12 cellular contexts compared by ENCODE assay signal in genomic region chr3:8506611-8507061, GRCh38. TPM values are rescaled to one million over a fixed set of nuclear protein-coding genes. Genes with fewer than 3 reads are reported as not detected.
DNase-seq lines count a peak whose midpoint lies in the region; ATAC-seq and TF ChIP-seq lines count a peak whose summit lies in the region.
"Had no signal": no experiment of that assay in that cellular context is flagged by ENCODE, and none has a peak within 500 bp of the region (broad histone marks: within the 10 kb centered on the region; RNA-seq: fewer than 3 reads in every experiment).

No MANE protein-coding gene starts in this region.

- H2BK120ac ChIP-seq in IMR-90 (ENCODE audit: low read depth, low read length): peak overlapping the region; percentile 44; the same call in 1 of the 2 replicates

- H3K27ac Mint-ChIP-seq in activated T-helper 2 cell treated with anti-CD3 and anti-CD28 coated beads, Interferon-gamma antibody, Interleukin-2, Interleukin-4, amounts not matched to agents 10 μg/mL and 5 μg/mL and 100 μg/mL, durations not matched to agents 14 hours and 24 hours and 36 hours: no peak overlapping the region
- H3K27ac Mint-ChIP-seq: activated B cell treated with CpG ODN at 0.5 μM for 24 hours had no signal

- BruUV-seq in IMR-90 (replicated peaks; lab: Mats Ljungman, UMichigan): no TSS peak
- BruUV-seq in A673 (replicated peaks; lab: Mats Ljungman, UMichigan): no TSS peak

- H4K8ac ChIP-seq in IMR-90 (ENCODE audit: low read depth in 2 of 2, low read length in 2 of 2): peak overlapping the region in 1 of 2 experiments; percentile 62; a peak in 1 of 4 replicates

- H3K4ac ChIP-seq in IMR-90 (ENCODE audit: low read depth, low read length): peak overlapping the region; percentile 75; the same call in 1 of the 2 replicates

- no peak for TF ChIP-seq EP300 in upper lobe of left lung (IDR thresholded peaks at IDR 0.05)

- in situ Hi-C loops in IMR-90 (cut with MboI; ENCODE audit: low sequenced_read_pairs): no loop called here
- in situ Hi-C loops in brain microvascular endothelial cell (cut with HindIII; ENCODE audit: low pct_ligation_motif_present, low sequenced_read_pairs): no loop called here

- no peak overlapping the region for H2AFZ ChIP-seq in IMR-90 (replicated peaks; ENCODE audit: low read length, poor library complexity)

- no peaks in the 10 kb centered on the region for H3K36me3 Mint-ChIP-seq in activated T-helper 2 cell treated with anti-CD3 and anti-CD28 coated beads, Interferon-gamma antibody, Interleukin-2, Interleukin-4, amounts not matched to agents 10 μg/mL and 5 μg/mL and 100 μg/mL, durations not matched to agents 14 hours and 24 hours and 36 hours (ENCODE audit: low read depth)

- H3K18ac ChIP-seq in IMR-90 (ENCODE audit: low read depth, low read length): peak overlapping the region; percentile 49

- peak overlapping the region; percentile 10 for H2BK5ac ChIP-seq in IMR-90 (ENCODE audit: low read depth, low read length, poor library complexity, severe bottlenecking)

- peaks cover 11 to 37% of the 10 kb centered on the region in 2 experiments for H3K79me1 ChIP-seq in IMR-90 (ENCODE audit: low read depth in 1 of 2, low read length in 2 of 2)

- peak overlapping the region; percentile 47; the same call in 1 of the 2 replicates for H3K14ac ChIP-seq in IMR-90 (replicated peaks; ENCODE audit: low read depth, low read length)

- no peak overlapping the region; the same call in 1 of the 2 replicates for H3K23ac ChIP-seq in IMR-90 (ENCODE audit: low read depth, low read length)

- H3K9me3 Mint-ChIP-seq in activated T-helper 2 cell treated with anti-CD3 and anti-CD28 coated beads, Interferon-gamma antibody, Interleukin-2, Interleukin-4, amounts not matched to agents 10 μg/mL and 5 μg/mL and 100 μg/mL, durations not matched to agents 14 hours and 24 hours and 36 hours: no peaks in the 10 kb centered on the region
- H3K9me3 Mint-ChIP-seq: activated B cell treated with CpG ODN at 0.5 μM for 24 hours had no signal

- H2AK9ac ChIP-seq in IMR-90 (replicated peaks; ENCODE audit: low read depth, low read length, poor library complexity): no peak overlapping the region

- H2AK5ac ChIP-seq in IMR-90 (ENCODE audit: low read depth, low read length): no peak overlapping the region

- H3K27ac ChIP-seq in IMR-90 (ENCODE audit: insufficient read depth, low read length) (no peak overlapping the region), brain microvascular endothelial cell (peak overlapping the region; percentile 37), upper lobe of left lung (peak overlapping the region; percentile 41 to 89 (median 60)), A673 (ENCODE audit: low read depth, low read length, poor library complexity, severe bottlenecking) (no peak overlapping the region), Peyer's patch (no peak overlapping the region)
- H3K27ac ChIP-seq: HL-60 had no signal

- TF ChIP-seq CTCF in IMR-90 (conservative IDR thresholded peaks at IDR 0.05; ENCODE audit: low read depth, low read length) (no peak), brain microvascular endothelial cell (IDR thresholded peaks at IDR 0.05; ENCODE audit: low read depth, low read length, missing control alignments) (no peak), upper lobe of left lung (IDR thresholded peaks at IDR 0.05) (no peak), A673 (conservative IDR thresholded peaks at IDR 0.05; ENCODE audit: low read depth, low read length) (no peak), Peyer's patch (IDR thresholded peaks at IDR 0.05) (no peak)

- H3K9me3 ChIP-seq in IMR-90 (ENCODE audit: control insufficient read depth, insufficient read depth, low read length): no peaks in the 10 kb centered on the region
- no peaks in the 10 kb centered on the region for H3K9me3 ChIP-seq in upper lobe of left lung
- H3K9me3 ChIP-seq in A673 (ENCODE audit: low read depth, low read length, poor library complexity, severe bottlenecking): no peaks in the 10 kb centered on the region
- H3K9me3 ChIP-seq in Peyer's patch: no peaks in the 10 kb centered on the region

- H3K4me2 ChIP-seq in IMR-90 (ENCODE audit: low read depth, low read length): peak overlapping the region; percentile 19

- ATAC-seq in IMR-90 (ENCODE audit: low read depth) (peak; percentile 2; the same call in 1 of the 2 replicates), upper lobe of left lung (ENCODE audit: low FRiP score in 2 of 2) (no peak)

- dilution Hi-C loops in IMR-90 (cut with HindIII; ENCODE audit: low sequenced_read_pairs, unreplicated experiment): no loop called here

- H3K9ac ChIP-seq in IMR-90 (ENCODE audit: low read depth, low read length): no peak overlapping the region

- peaks cover 7% of the 10 kb centered on the region for H3K27me3 Mint-ChIP-seq in activated T-helper 2 cell treated with anti-CD3 and anti-CD28 coated beads, Interferon-gamma antibody, Interleukin-2, Interleukin-4, amounts not matched to agents 10 μg/mL and 5 μg/mL and 100 μg/mL, durations not matched to agents 14 hours and 24 hours and 36 hours (ENCODE audit: low read depth)

- no peak for TF ChIP-seq POLR2A in IMR-90 (IDR thresholded peaks at IDR 0.05; ENCODE audit: low read depth, low read length)
- no peak for TF ChIP-seq POLR2A in upper lobe of left lung (IDR thresholded peaks at IDR 0.05)
- TF ChIP-seq POLR2A in Peyer's patch (IDR thresholded peaks at IDR 0.05): no peak

- no peak overlapping the region for H4K5ac ChIP-seq in IMR-90 (ENCODE audit: low read depth, low read length)

- DNase-seq in IMR-90: peak; percentile 81
- DNase-seq in brain microvascular endothelial cell: peak; percentile 74
- DNase-seq in kidney tubule cell (ENCODE audit: low spot score): peak; percentile 57
- DNase-seq in upper lobe of left lung: no peak
- no peak for DNase-seq in A673 (ENCODE audit: low spot score)
- DNase-seq in Peyer's patch: no peak
- DNase-seq in activated T-helper 2 cell treated with anti-CD3 and anti-CD28 coated beads, Interferon-gamma antibody, Interleukin-2, Interleukin-4, amounts not matched to agents 10 μg/mL and 5 μg/mL and 100 μg/mL, durations not matched to agents 14 hours and 24 hours and 36 hours (ENCODE audit: low spot score): no peak
- DNase-seq: activated B cell treated with CpG ODN at 0.5 μM for 24 hours; activated T-cell treated with anti-CD3 and anti-CD28 coated beads, Interleukin-2, amount 50 U/mL, for 48 hours; central memory CD4-positive, alpha-beta T cell; DMS 273 treated with DMSO at 0.1 percent for 48 hours had no signal

- H3K27me3 ChIP-seq in IMR-90 (ENCODE audit: control insufficient read depth, insufficient read depth, low read length) (no peaks in the 10 kb centered on the region), brain microvascular endothelial cell (replicated peaks) (no peaks in the 10 kb centered on the region), upper lobe of left lung (no peaks in the 10 kb centered on the region), A673 (replicated peaks; ENCODE audit: insufficient read depth, low read depth, low read length, poor library complexity) (no peaks in the 10 kb centered on the region), Peyer's patch (no peaks in the 10 kb centered on the region)

- no peak overlapping the region for H3K56ac ChIP-seq in IMR-90 (ENCODE audit: extremely low read depth, insufficient read depth, low read length)

- H3K9me1 ChIP-seq in IMR-90 (ENCODE audit: insufficient read depth, low read length): peaks cover 16% of the 10 kb centered on the region

- no peak overlapping the region for H3K4me3 Mint-ChIP-seq in activated T-helper 2 cell treated with anti-CD3 and anti-CD28 coated beads, Interferon-gamma antibody, Interleukin-2, Interleukin-4, amounts not matched to agents 10 μg/mL and 5 μg/mL and 100 μg/mL, durations not matched to agents 14 hours and 24 hours and 36 hours (ENCODE audit: low read depth)
- H3K4me3 Mint-ChIP-seq: activated B cell treated with CpG ODN at 0.5 μM for 24 hours had no signal

- 20% methylated on average over 1 of the region's 5 CpGs; no CpG with 5 or more reads in 1 of the 2 experiments for WGBS in IMR-90 (ENCODE audit: extremely low coverage in 2 of 2, insufficient read length in 1 of 2), 2 experiments
- 40 to 66% methylated on average over 5 of the region's 5 CpGs for WGBS in upper lobe of left lung, 2 donors

- H3K36me3 ChIP-seq in IMR-90 (ENCODE audit: control insufficient read depth, insufficient read depth, low read length) (peaks cover 2% of the 10 kb centered on the region; the same call in 1 of the 2 replicates), brain microvascular endothelial cell (replicated peaks) (peaks cover 11% of the 10 kb centered on the region), upper lobe of left lung (peaks cover 0 to 6% (median 0%) of the 10 kb centered on the region in 4 donors), A673 (ENCODE audit: insufficient read depth, low read length, poor library complexity, severe bottlenecking) (no peaks in the 10 kb centered on the region), Peyer's patch (no peaks in the 10 kb centered on the region)

- CTCF ChIA-PET in IMR-90 (lab: Yijun Ruan, JAX): no interaction called here
- CTCF ChIA-PET in A673 (lab: Charles Lee): no interaction called here

- peak overlapping the region; percentile 18; the same call in 1 of the 3 replicates for H2BK15ac ChIP-seq in IMR-90 (ENCODE audit: low read depth, low read length)

- H3K4me3 ChIP-seq in IMR-90 (ENCODE audit: insufficient read depth, low read depth, low read length) (no peak overlapping the region), brain microvascular endothelial cell (ENCODE audit: low read depth, low read length) (no peak overlapping the region), upper lobe of left lung (peak overlapping the region in 2 of 4 donors; percentile 44 to 52), A673 (ENCODE audit: low read depth, low read length, poor library complexity, severe bottlenecking) (no peak overlapping the region), Peyer's patch (no peak overlapping the region)

- H2BK20ac ChIP-seq in IMR-90 (ENCODE audit: low read depth, low read length): peak overlapping the region; percentile 57; the same call in 1 of the 2 replicates

- H3K4me1 Mint-ChIP-seq in activated T-helper 2 cell treated with anti-CD3 and anti-CD28 coated beads, Interferon-gamma antibody, Interleukin-2, Interleukin-4, amounts not matched to agents 10 μg/mL and 5 μg/mL and 100 μg/mL, durations not matched to agents 14 hours and 24 hours and 36 hours (ENCODE audit: low read depth): peaks cover 9% of the 10 kb centered on the region

- H3K4me1 ChIP-seq in IMR-90 (ENCODE audit: control insufficient read depth, insufficient read depth, low read length) (peaks cover 28% of the 10 kb centered on the region), upper lobe of left lung (peaks cover 30 to 54% (median 46%) of the 10 kb centered on the region in 4 donors), A673 (ENCODE audit: insufficient read depth, low read length, poor library complexity, severe bottlenecking) (peaks cover 31% of the 10 kb centered on the region), Peyer's patch (peaks cover 0 to 6% (median 0%) of the 10 kb centered on the region in 4 donors)

- no peaks in the 10 kb centered on the region for H4K20me1 ChIP-seq in IMR-90 (ENCODE audit: insufficient read depth, low read length)

- peak overlapping the region; percentile 5; the same call in 1 of the 2 replicates for H4K91ac ChIP-seq in IMR-90 (ENCODE audit: insufficient read depth, low read depth, low read length)

- POLR2A ChIA-PET in IMR-90 (lab: Charles Lee; ENCODE audit: unreplicated experiment): no interaction called here
- POLR2A ChIA-PET in A673 (lab: Charles Lee; ENCODE audit: low non-redundant PET): no interaction called here

- TF ChIP-seq RAD21 in IMR-90 (IDR thresholded peaks at IDR 0.05; ENCODE audit: low read length): no peak

- intact Hi-C loops in IMR-90 (cut with micrococcal nuclease): no loop called here
- intact Hi-C loops in A673 (cut with micrococcal nuclease; ENCODE audit: unreplicated experiment): no loop called here
- intact Hi-C loops in activated T-helper 2 cell treated with anti-CD3 and anti-CD28 coated beads, Interferon-gamma antibody, Interleukin-2, Interleukin-4, amounts not matched to agents 10 μg/mL and 5 μg/mL and 100 μg/mL, durations not matched to agents 14 hours and 24 hours and 36 hours (cut with micrococcal nuclease): no loop called here

RNA-seq across cellular contexts. Expression of gene LMCD1, which starts 5.0 kb away (rescaled TPM):
- 33.6 and 50.0 TPM in 2 replicates for total RNA-seq in IMR-90 (2012; rRNA removed)
- 43.1 and 53.8 TPM in 2 replicates for polyA plus RNA-seq in IMR-90 (2012; rRNA removed)
- polyA plus RNA-seq in IMR-90 (2012; cell fraction: cytosol; rRNA removed): 47.4 and 70.5 TPM in 2 replicates
- polyA plus RNA-seq in IMR-90 (2012; cell fraction: nucleus; rRNA removed; ENCODE audit: low replicate concordance): 28.7 and 43.9 TPM in 2 replicates
- total RNA-seq in upper lobe of left lung: 100 to 1,000 TPM in 4 of 6 donors, 10 to 100 TPM in 2; 47.4 to 269 (median 118) TPM
- 4.3 and 4.5 TPM in 2 replicates for total RNA-seq in A673 (2021)
- total RNA-seq in Peyer's patch: 10 to 100 TPM in 2 of 4 donors, 1 to 10 TPM in 2; 1.6 to 90.8 (median 12.3) TPM
- total RNA-seq in activated T-helper 2 cell treated with anti-CD3 and anti-CD28 coated beads, Interferon-gamma antibody, Interleukin-2, Interleukin-4, amounts not matched to agents 10 μg/mL and 5 μg/mL and 100 μg/mL, durations not matched to agents 14 hours and 24 hours and 36 hours: 4.4 and 5.0 TPM in 2 replicates

Comparison
In these comparisons a context has a peak if more than half of its experiments do, and no peak if none do; other contexts are left out.
1. DNase-seq: peak in IMR-90 (single experiment), brain microvascular endothelial cell (single experiment) and kidney tubule cell (single experiment); none in upper lobe of left lung (0 of 2), A673 (single experiment), Peyer's patch (0 of 3) and activated T-helper 2 cell treated with anti-CD3 and anti-CD28 coated beads, Interferon-gamma antibody, Interleukin-2, Interleukin-4, amounts not matched to agents 10 μg/mL and 5 μg/mL and 100 μg/mL, durations not matched to agents 14 hours and 24 hours and 36 hours (single experiment).
2. H3K27ac ChIP-seq: peak in brain microvascular endothelial cell (single experiment) and upper lobe of left lung (4 of 4); none in IMR-90 (single experiment), A673 (single experiment) and Peyer's patch (0 of 4).